In the genomic region with DNA sequence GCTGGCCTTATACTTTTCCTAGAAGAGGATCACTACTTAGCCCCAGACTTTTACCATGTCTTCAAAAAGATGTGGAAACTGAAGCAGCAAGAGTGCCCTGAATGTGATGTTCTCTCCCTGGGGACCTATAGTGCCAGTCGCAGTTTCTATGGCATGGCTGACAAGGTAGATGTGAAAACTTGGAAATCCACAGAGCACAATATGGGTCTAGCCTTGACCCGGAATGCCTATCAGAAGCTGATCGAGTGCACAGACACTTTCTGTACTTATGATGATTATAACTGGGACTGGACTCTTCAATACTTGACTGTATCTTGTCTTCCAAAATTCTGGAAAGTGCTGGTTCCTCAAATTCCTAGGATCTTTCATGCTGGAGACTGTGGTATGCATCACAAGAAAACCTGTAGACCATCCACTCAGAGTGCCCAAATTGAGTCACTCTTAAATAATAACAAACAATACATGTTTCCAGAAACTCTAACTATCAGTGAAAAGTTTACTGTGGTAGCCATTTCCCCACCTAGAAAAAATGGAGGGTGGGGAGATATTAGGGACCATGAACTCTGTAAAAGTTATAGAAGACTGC, we compare ENCODE assay signal across 8 cellular contexts. TPM values are rescaled to one million over a fixed set of nuclear protein-coding genes. Genes with fewer than 3 reads are reported as not detected.
DNase-seq lines count a peak whose midpoint lies in the region; ATAC-seq, FAIRE-seq and TF ChIP-seq lines count a peak whose summit lies in the region.

No MANE protein-coding gene starts in this region.

- H3K9me3 Mint-ChIP-seq in nephron progenitor cell = no peaks in the 10 kb centered on the region

- peaks cover 65% of the 10 kb centered on the region for H3K36me3 ChIP-seq in KOPT-K1 (ENCODE audit: insufficient read depth, low read length)
- no peaks in the 10 kb centered on the region for H3K36me3 ChIP-seq in colonic mucosa
- H3K36me3 ChIP-seq in mucosa of descending colon (ENCODE audit: low read depth) = no peaks in the 10 kb centered on the region

- intact Hi-C loops in colonic mucosa (cut with DNase I) (loop anchor here (5.0 kb wide), 1 partner anchor 35 kb away; the partner anchor contains the start of gene RPS29), mucosa of descending colon (cut with DNase I, micrococcal nuclease) (no loop called here)

- no peak for ATAC-seq in mucosa of descending colon

- no peak for FAIRE-seq in urothelium cell line (lab: Jason Lieb, UNC)

- H3K9me3 ChIP-seq in KOPT-K1 (ENCODE audit: insufficient read depth, low read length, poor library complexity, severe bottlenecking) (no peaks in the 10 kb centered on the region), colonic mucosa (no peaks in the 10 kb centered on the region), mucosa of descending colon (no peaks in the 10 kb centered on the region)

- H3K4me3 ChIP-seq in colonic mucosa (peak overlapping the region; percentile 68), mucosa of descending colon (no peak overlapping the region)

- peaks cover 31% of the 10 kb centered on the region for H3K4me1 Mint-ChIP-seq in nephron progenitor cell

- peak overlapping the region; percentile 99 for H3K4me3 Mint-ChIP-seq in nephron progenitor cell

- H3K4me1 ChIP-seq in colonic mucosa (peaks cover 9% of the 10 kb centered on the region), mucosa of descending colon (ENCODE audit: low read depth) (peaks cover 41% of the 10 kb centered on the region)

- H3K9ac ChIP-seq in colonic mucosa (ENCODE audit: low read depth in 2 of 2, low read length in 2 of 2) = peak overlapping the region in 1 of 2 donors; percentile 99

- no peak overlapping the region for H3K27ac Mint-ChIP-seq in nephron progenitor cell

- H3K27ac ChIP-seq in C4-2B (peak overlapping the region; percentile 98), KOPT-K1 (ENCODE audit: low read depth, low read length, poor library complexity, severe bottlenecking) (peak overlapping the region; percentile 89), colonic mucosa (no peak overlapping the region)

- H3K27me3 Mint-ChIP-seq in nephron progenitor cell (ENCODE audit: low read depth, poor library complexity) = no peaks in the 10 kb centered on the region

- H3K36me3 Mint-ChIP-seq in nephron progenitor cell (ENCODE audit: low read depth) = peaks cover 43% of the 10 kb centered on the region

- DNase-seq in colonic mucosa (no peak), nephron progenitor cell (no peak), urothelium cell line (ENCODE audit: low spot score) (no peak), mucosa of descending colon (no peak), NOMO-1 treated with DMSO at 0.1 percent for 48 hours (lab: John Stamatoyannopoulos, UW; ENCODE audit: unreplicated experiment) (no peak)
- DNase-seq in stimulated activated CD4-positive, alpha-beta T cell treated with anti-CD3 and anti-CD28 coated beads, Interleukin-12 subunit alpha, Interleukin-12 subunit beta, amount 100 ng/mL, for 4 hours = no peak

- no peaks in the 10 kb centered on the region for H3K27me3 ChIP-seq in colonic mucosa

- TF ChIP-seq CTCF in C4-2B (conservative IDR thresholded peaks at IDR 0.05) (no peak), colonic mucosa (IDR thresholded peaks at IDR 0.05) (no peak), nephron progenitor cell (IDR thresholded peaks at IDR 0.05) (no peak), mucosa of descending colon (IDR thresholded peaks at IDR 0.05) (no peak)

RNA-seq across cellular contexts. Expression of gene MGAT2, which starts 1.5 kb away (rescaled TPM):
- 10 to 100 TPM; 44.9 to 47.3 TPM for total RNA-seq in colonic mucosa
- total RNA-seq in mucosa of descending colon = 10 to 100 TPM; 28.7 to 64.5 (median 34.6) TPM

RNA-seq across cellular contexts. Expression of gene RPL36AL, which starts 1.7 kb away (rescaled TPM):
- total RNA-seq in colonic mucosa (100 to 1,000 TPM; 197 to 198 TPM), mucosa of descending colon (100 to 1,000 TPM; 146 to 197 (median 178) TPM)

RNA-seq across cellular contexts. Expression of gene DNAAF2, which starts 12.9 kb away (rescaled TPM):
- 1 to 10 TPM; 6.8 to 8.3 TPM for total RNA-seq in colonic mucosa
- total RNA-seq in mucosa of descending colon = 1 to 10 TPM; 6.6 to 8.8 (median 6.8) TPM

RNA-seq across cellular contexts. Expression of gene LRR1, which starts 23.4 kb away (rescaled TPM):
- 10 to 100 TPM; 24.3 to 39.8 TPM for total RNA-seq in colonic mucosa
- 10 to 100 TPM; 15.3 to 19.7 (median 17.5) TPM for total RNA-seq in mucosa of descending colon

RNA-seq across cellular contexts. Expression of gene RPS29, which starts 35.9 kb away (rescaled TPM):
- total RNA-seq in colonic mucosa (1,000 to 10,000 TPM; 1,421 to 1,478 TPM), mucosa of descending colon (1,000 to 10,000 TPM; 1,102 to 1,301 (median 1,154) TPM)
